ENCODE assay signal across 8 cellular contexts in the genomic region with DNA sequence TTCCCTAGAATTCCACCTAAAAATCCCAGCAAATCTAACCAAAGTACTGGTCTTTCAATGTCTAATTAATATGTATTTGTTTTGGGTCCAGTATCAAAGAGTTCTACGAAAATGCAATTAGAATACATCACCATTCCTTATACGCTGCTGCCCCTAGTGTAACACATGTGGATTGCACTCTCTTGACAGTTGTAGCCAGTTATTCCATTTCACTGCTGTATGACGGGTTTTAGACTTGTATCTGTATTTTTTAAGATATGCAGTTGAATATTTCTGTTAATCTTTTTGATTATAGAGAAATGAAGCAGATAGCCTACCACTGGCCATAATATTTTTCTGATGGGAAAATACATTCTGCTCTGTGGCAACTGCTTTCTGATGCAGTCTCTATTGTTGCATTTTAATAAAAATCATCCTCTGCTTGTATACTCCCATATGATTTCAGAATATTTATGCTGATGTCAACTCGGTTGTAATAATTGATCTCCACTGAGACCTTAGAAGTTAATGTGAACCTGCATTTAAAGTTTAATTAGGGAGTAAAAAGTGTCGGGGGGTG. TPM values are rescaled to one million over a fixed set of nuclear protein-coding genes. Genes with fewer than 3 reads are reported as not detected.
DNase-seq lines count a peak whose midpoint lies in the region; ATAC-seq and TF ChIP-seq lines count a peak whose summit lies in the region.

No MANE protein-coding gene starts in this region.

- H3K36me3 ChIP-seq in gastroesophageal sphincter (no peaks in the 10 kb centered on the region), prostate gland (no peaks in the 10 kb centered on the region)

- peak; percentile 80 for ATAC-seq in GM21786 (IDR thresholded peaks at IDR 0.05; ENCODE audit: unreplicated experiment)
- peak; percentile 66 for ATAC-seq in activated T-helper 17 cell treated with anti-CD3 and anti-CD28 coated beads, Interleukin-2, amount 50 U/mL, for 72 hours (replicated peaks)
- ATAC-seq in gastroesophageal sphincter: peak; percentile 61
- ATAC-seq in GM21367 (IDR thresholded peaks at IDR 0.05; ENCODE audit: unreplicated experiment): no peak

- peak overlapping the region; percentile 82 for H3K4me3 Mint-ChIP-seq in activated T-helper 17 cell treated with anti-CD3 and anti-CD28 coated beads, Interleukin-2, amount 50 U/mL, for 72 hours

- H3K27me3 ChIP-seq in gastroesophageal sphincter (no peaks in the 10 kb centered on the region), prostate gland (replicated peaks; ENCODE audit: insufficient read depth) (no peaks in the 10 kb centered on the region)

- H3K36me3 Mint-ChIP-seq in activated T-helper 17 cell treated with anti-CD3 and anti-CD28 coated beads, Interleukin-2, amount 50 U/mL, for 72 hours (ENCODE audit: low read depth): no peaks in the 10 kb centered on the region

- no peak overlapping the region for H3K27ac ChIP-seq in gastroesophageal sphincter
- no peak overlapping the region for H3K27ac ChIP-seq in prostate gland

- peaks cover 14% of the 10 kb centered on the region for H3K4me1 Mint-ChIP-seq in activated T-helper 17 cell treated with anti-CD3 and anti-CD28 coated beads, Interleukin-2, amount 50 U/mL, for 72 hours

- no peak for TF ChIP-seq EP300 in gastroesophageal sphincter (IDR thresholded peaks at IDR 0.05)

- DNase-seq in NCI-H2171 treated with DMSO at 0.1 percent for 48 hours (lab: John Stamatoyannopoulos, UW): peak; percentile 11
- no peak for DNase-seq in NCI-H2171 (lab: John Stamatoyannopoulos, UW)
- peak; percentile 13 for DNase-seq in NCI-H2196 treated with DMSO at 0.1 percent for 48 hours (lab: John Stamatoyannopoulos, UW; ENCODE audit: unreplicated experiment)
- DNase-seq in prostate gland (ENCODE audit: low spot score): no peak

- H3K4me1 ChIP-seq in gastroesophageal sphincter (no peaks in the 10 kb centered on the region), prostate gland (replicated peaks) (no peaks in the 10 kb centered on the region)

- intact Hi-C loops in prostate gland (cut with DNase I): no loop called here

- peak overlapping the region; percentile 90 for H3K27ac Mint-ChIP-seq in activated T-helper 17 cell treated with anti-CD3 and anti-CD28 coated beads, Interleukin-2, amount 50 U/mL, for 72 hours

- no peaks in the 10 kb centered on the region for H3K27me3 Mint-ChIP-seq in activated T-helper 17 cell treated with anti-CD3 and anti-CD28 coated beads, Interleukin-2, amount 50 U/mL, for 72 hours

- TF ChIP-seq POLR2A in gastroesophageal sphincter (IDR thresholded peaks at IDR 0.05) (no peak), prostate gland (IDR thresholded peaks at IDR 0.05) (no peak)

- H3K4me3 ChIP-seq in gastroesophageal sphincter (peak overlapping the region in 1 of 2 donors; percentile 6), prostate gland (no peak overlapping the region)

- no peaks in the 10 kb centered on the region for H3K9me3 Mint-ChIP-seq in activated T-helper 17 cell treated with anti-CD3 and anti-CD28 coated beads, Interleukin-2, amount 50 U/mL, for 72 hours

- TF ChIP-seq CTCF in gastroesophageal sphincter (IDR thresholded peaks at IDR 0.05): peak; percentile 38 to 77 (median 62)
- peak in 3 of 4 experiments; percentile 53 to 67 (median 62) for TF ChIP-seq CTCF in prostate gland (IDR thresholded peaks at IDR 0.05)

- WGBS in gastroesophageal sphincter (ENCODE audit: low coverage in 1 of 2), 2 donors: 0 to 24% methylated on average over 3 to 5 of the region's 5 CpGs
- 18% methylated on average over 5 of the region's 5 CpGs for WGBS in prostate gland

- H3K9me3 ChIP-seq in gastroesophageal sphincter (no peaks in the 10 kb centered on the region), prostate gland (no peaks in the 10 kb centered on the region)

RNA-seq across cellular contexts. Expression of a gene that starts 17.1 kb away (rescaled TPM):
- 1 to 10 TPM; 1.1 to 4.7 TPM for total RNA-seq in activated T-helper 17 cell treated with anti-CD3 and anti-CD28 coated beads, Interleukin-2, amount 50 U/mL, for 72 hours
- total RNA-seq in gastroesophageal sphincter (not detected), prostate gland (10 to 100 TPM in 1 of 2 donors, not detected in 1; 17.3 TPM)

RNA-seq across cellular contexts. Expression of a gene that starts 27.0 kb away (rescaled TPM):
- total RNA-seq in activated T-helper 17 cell treated with anti-CD3 and anti-CD28 coated beads, Interleukin-2, amount 50 U/mL, for 72 hours: not detected
- 1 to 10 TPM in 2 of 4 donors, under 1 TPM in 1, not detected in 1; 0.39 to 2.2 (median 1.4) TPM for total RNA-seq in gastroesophageal sphincter
- total RNA-seq in prostate gland: not detected

RNA-seq across cellular contexts. Expression of a gene that starts 31.0 kb away (rescaled TPM):
- not detected for total RNA-seq in activated T-helper 17 cell treated with anti-CD3 and anti-CD28 coated beads, Interleukin-2, amount 50 U/mL, for 72 hours
- total RNA-seq in gastroesophageal sphincter: not detected
- total RNA-seq in prostate gland: 10 to 100 TPM in 1 of 2 donors, not detected in 1; 12.8 TPM

RNA-seq across cellular contexts. Expression of a gene that starts 57.6 kb away (rescaled TPM):
- total RNA-seq in activated T-helper 17 cell treated with anti-CD3 and anti-CD28 coated beads, Interleukin-2, amount 50 U/mL, for 72 hours: 10 to 100 TPM; 25.3 to 33.3 TPM
- total RNA-seq in gastroesophageal sphincter (1 to 10 TPM; 5.4 to 9.7 (median 6.4) TPM), prostate gland (10 to 100 TPM; 17.4 to 18.3 TPM)

Comparison
In these comparisons a context has a peak if more than half of its experiments do, and no peak if none do; other contexts are left out.
1. DNase-seq: peak in NCI-H2171 treated with DMSO at 0.1 percent for 48 hours (single experiment) and NCI-H2196 treated with DMSO at 0.1 percent for 48 hours (single experiment); none in NCI-H2171 (single experiment) and prostate gland (single experiment).